8 cellular contexts compared by ENCODE assay signal in the genomic region with DNA sequence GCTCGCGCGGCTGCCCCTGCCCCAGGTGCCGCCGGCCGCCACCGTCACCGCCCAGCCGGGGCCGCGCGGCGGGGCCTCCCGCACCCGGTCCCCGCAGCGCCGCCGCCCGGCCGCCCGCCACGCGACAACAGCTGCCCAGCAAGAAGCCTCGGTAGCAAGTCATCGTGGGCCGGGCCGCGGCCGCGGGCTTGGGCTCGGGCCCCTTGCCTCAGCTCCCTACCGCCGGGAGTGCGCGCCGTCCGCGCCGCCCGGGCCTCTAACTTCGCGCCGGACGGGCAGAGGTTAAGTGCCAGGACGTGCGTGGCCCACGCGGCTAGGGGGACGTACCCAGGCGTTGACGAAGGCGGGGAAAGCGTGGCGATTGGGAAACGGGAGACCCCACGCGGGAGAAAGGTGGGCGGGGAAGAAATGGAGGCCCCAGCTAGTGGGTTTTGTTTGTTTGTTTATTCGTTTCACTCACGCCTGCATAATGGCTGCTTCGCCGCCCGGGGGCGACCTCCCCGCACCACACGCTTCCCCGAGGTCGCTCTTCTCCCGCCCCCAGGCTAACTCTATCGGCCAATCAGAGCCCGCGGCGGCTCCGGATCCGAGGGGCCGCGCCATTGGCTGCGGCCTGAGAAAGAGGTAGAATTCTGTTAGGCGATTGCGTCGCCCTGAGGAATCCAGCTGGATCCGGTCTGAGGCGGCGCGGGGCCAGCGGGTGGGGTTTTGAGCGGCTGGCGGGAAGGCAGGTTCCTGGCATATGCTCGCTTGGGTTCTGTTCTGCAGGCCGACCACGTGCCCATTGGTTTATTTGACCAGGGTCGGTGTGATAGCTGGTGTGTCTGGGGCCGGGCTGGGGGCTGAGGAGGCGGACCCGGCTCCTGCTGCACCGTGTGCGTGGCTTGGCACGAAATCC. TPM values are rescaled to one million over a fixed set of nuclear protein-coding genes. Genes with fewer than 3 reads are reported as not detected.
DNase-seq lines count a peak whose midpoint lies in the region; ATAC-seq, FAIRE-seq and TF ChIP-seq lines count a peak whose summit lies in the region.

A gene with protein sequence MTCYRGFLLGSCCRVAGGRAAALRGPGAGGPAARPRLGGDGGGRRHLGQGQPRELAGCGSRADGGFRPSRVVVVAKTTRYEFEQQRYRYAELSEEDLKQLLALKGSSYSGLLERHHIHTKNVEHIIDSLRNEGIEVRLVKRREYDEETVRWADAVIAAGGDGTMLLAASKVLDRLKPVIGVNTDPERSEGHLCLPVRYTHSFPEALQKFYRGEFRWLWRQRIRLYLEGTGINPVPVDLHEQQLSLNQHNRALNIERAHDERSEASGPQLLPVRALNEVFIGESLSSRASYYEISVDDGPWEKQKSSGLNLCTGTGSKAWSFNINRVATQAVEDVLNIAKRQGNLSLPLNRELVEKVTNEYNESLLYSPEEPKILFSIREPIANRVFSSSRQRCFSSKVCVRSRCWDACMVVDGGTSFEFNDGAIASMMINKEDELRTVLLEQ (minus strand): TSS at position 290 of the 898 bp plus-strand sequence. CDS start 127 bp downstream, at position 163.

- peak within 1 kb of the TSS; percentile 89 to 98 (median 96) for H3K27ac Mint-ChIP-seq in CD4-positive, alpha-beta memory T cell

- DNase-seq in CD4-positive, alpha-beta memory T cell, result peak; percentile 95 to 97 (median 96)
- DNase-seq in NCI-H82 (lab: John Stamatoyannopoulos, UW), result peak; percentile 91
- peak; percentile 88 to 92 for DNase-seq in activated CD4-positive, alpha-beta T cell treated with anti-CD3 and anti-CD28 coated beads, Interleukin-2, amount 50 U/mL, for 48 hours
- DNase-seq in dermis microvascular lymphatic vessel endothelial cell (ENCODE audit: low read depth in 2 of 2), result peak; percentile 87 to 96
- peak; percentile 94 for DNase-seq in HepG2 (ENCODE audit: low spot score)
- peak; percentile 90 for DNase-seq in stimulated activated CD4-positive, alpha-beta T cell treated with anti-CD3 and anti-CD28 coated beads, Interleukin-4, amount 100 ng/mL, for 1 hour

- H4K20me1 ChIP-seq in HepG2 (ENCODE audit: insufficient read depth, low read length), result no peaks in the 10 kb centered on the region

- peak in 1 of 2 experiments; percentile 19; a peak in 1 of 4 replicates for TF ChIP-seq EP300 in HepG2 (IDR thresholded peaks at IDR 0.05; ENCODE audit: low read depth in 2 of 2, low read length in 2 of 2)
- peak; percentile 32; the same call in 1 of the 2 replicates for TF ChIP-seq EP300 in HepG2 (CRISPR knock-in tag; IDR thresholded peaks at IDR 0.05; ENCODE audit: borderline replicate concordance)

- no peaks in the 10 kb centered on the region for H3K9me3 Mint-ChIP-seq in CD4-positive, alpha-beta memory T cell

- H3K27me3 ChIP-seq in CD4-positive, alpha-beta memory T cell (ENCODE audit: insufficient read depth, low read length), result no peaks in the 10 kb centered on the region
- H3K27me3 ChIP-seq in HepG2 (ENCODE audit: control insufficient read depth in 1 of 2, insufficient read depth in 2 of 2, low read length in 2 of 2), result no peaks in the 10 kb centered on the region

- H3K36me3 ChIP-seq in CD4-positive, alpha-beta memory T cell (ENCODE audit: insufficient read depth, low read length), result no peaks in the 10 kb centered on the region
- H3K36me3 ChIP-seq in HepG2 (replicated peaks in 1 of 2; ENCODE audit: control insufficient read depth in 1 of 2, insufficient read depth in 2 of 2, low read length in 2 of 2), result no peaks in the 10 kb centered on the region

- FAIRE-seq in HepG2 (lab: Jason Lieb, UNC), result peak; percentile 21

- CTCF ChIA-PET in CD4-positive, alpha-beta memory T cell (lab: Charles Lee; ENCODE audit: partially characterized antibody), result interaction anchor here (0.7 to 3.4 kb wide), 15 partner anchors 10 to 266 kb away, joined by 3 to 21 read pairs (median 6); a partner anchor contains a TSS
- CTCF ChIA-PET in HepG2 (lab: Yijun Ruan, JAX; ENCODE audit: low intra/inter-chr PET ratio, low total read pairs), result no interaction called here

- WGBS in HepG2 (ENCODE audit: low lambda C conversion rate), result under 1% methylated on average over 47 of the region's 99 CpGs

- intact Hi-C loops in CD4-positive, alpha-beta memory T cell (cut with micrococcal nuclease), result loop anchor here (1.0 to 10.0 kb wide), 6 partner anchors 91 to 1313 kb away; a partner anchor contains a TSS
- intact Hi-C loops in HepG2 (cut with micrococcal nuclease; ENCODE audit: unreplicated experiment), result loop anchor here (1.0 to 2.0 kb wide), 3 partner anchors 14 to 89 kb away; a partner anchor contains a TSS

- H3K27me3 Mint-ChIP-seq in CD4-positive, alpha-beta memory T cell, result no peaks in the 10 kb centered on the region

- H2AFZ ChIP-seq in HepG2 (ENCODE audit: low read length), result no peak within 1 kb of the TSS

- peak within 1 kb of the TSS; percentile 87 to 95 (median 92) for H3K4me3 Mint-ChIP-seq in CD4-positive, alpha-beta memory T cell

- peak within 1 kb of the TSS; percentile 83 for H3K4me2 ChIP-seq in HepG2 (ENCODE audit: low read depth, low read length)

- peak within 1 kb of the TSS; percentile 83 for H3K27ac ChIP-seq in CD4-positive, alpha-beta memory T cell (ENCODE audit: low read depth, low read length)
- H3K27ac ChIP-seq in HepG2 (ENCODE audit: extremely low read length, insufficient read depth, low read length), result peak within 1 kb of the TSS; percentile 95

- peaks cover 35 to 57% (median 45%) of the 10 kb centered on the region in 4 donors for H3K4me1 Mint-ChIP-seq in CD4-positive, alpha-beta memory T cell

- no peaks in the 10 kb centered on the region for H3K9me3 ChIP-seq in CD4-positive, alpha-beta memory T cell (ENCODE audit: control insufficient read depth in 1 of 2, low read length in 2 of 2)
- no peaks in the 10 kb centered on the region for H3K9me3 ChIP-seq in HepG2 (ENCODE audit: low read length)

- TF ChIP-seq CTCF in HepG2 (CRISPR knock-in tag; IDR thresholded peaks at IDR 0.05), result peak; percentile 78

- no TSS peak for BruUV-seq in HepG2 (replicated peaks; lab: Mats Ljungman, UMichigan)

- POLR2A ChIA-PET in CD4-positive, alpha-beta memory T cell (lab: Charles Lee; ENCODE audit: partially characterized antibody), result interaction anchor here (1.0 to 3.7 kb wide), 16 partner anchors 9 to 1327 kb away, joined by 3 to 48 read pairs (median 6); a partner anchor contains a TSS
- POLR2A ChIA-PET in HepG2 (lab: Yijun Ruan, JAX), result interaction anchor here (0.7 to 5.3 kb wide), 17 partner anchors 10 to 965 kb away, joined by 3 to 68 read pairs (median 5); a partner anchor contains a TSS

- H3K36me3 Mint-ChIP-seq in CD4-positive, alpha-beta memory T cell, result peaks cover 0 to 2% of the 10 kb centered on the region in 2 donors

- H3K9ac ChIP-seq in HepG2 (ENCODE audit: insufficient read depth, low read depth, low read length), result peak within 1 kb of the TSS; percentile 98

- no peak; the same call in 1 of the 2 replicates for TF ChIP-seq RAD21 in HepG2 (CRISPR knock-in tag; IDR thresholded peaks at IDR 0.05)

- in situ Hi-C loops in HepG2 (cut with HindIII; ENCODE audit: extremely low pct_ligation_motif_present, low pct_unique_long_range_greater_than_20kb), result no loop called here

- peak; percentile 64 to 80 for TF ChIP-seq POLR2A in HepG2 (IDR thresholded peaks at IDR 0.05; ENCODE audit: insufficient read depth in 1 of 2, low read depth in 2 of 2, low read length in 2 of 2)

- peak within 1 kb of the TSS; percentile 59 to 67 for H3K4me3 ChIP-seq in CD4-positive, alpha-beta memory T cell (ENCODE audit: low read length in 2 of 2)
- H3K4me3 ChIP-seq in HepG2 (replicated peaks in 1 of 3; ENCODE audit: insufficient read depth in 1 of 3, low read depth in 2 of 3, low read length in 3 of 3), result peak within 1 kb of the TSS; percentile 76 to 93 (median 88)

- ATAC-seq in GM19438 (IDR thresholded peaks at IDR 0.05; ENCODE audit: low read depth, unreplicated experiment) (peak; percentile 83), HG03575 (IDR thresholded peaks at IDR 0.05; ENCODE audit: extremely low read depth, insufficient number of reproducible peaks, low FRiP score, unreplicated experiment) (peak; percentile 74), HepG2 (peak; percentile 87)

- H3K4me1 ChIP-seq in CD4-positive, alpha-beta memory T cell (ENCODE audit: insufficient read depth, low read length), result peaks cover 22% of the 10 kb centered on the region
- H3K4me1 ChIP-seq in HepG2 (ENCODE audit: insufficient read depth, low read length), result peaks cover 50% of the 10 kb centered on the region

- peaks cover 35% of the 10 kb centered on the region for H3K79me2 ChIP-seq in HepG2 (ENCODE audit: insufficient read depth, low read length)

TF ChIP-seq in HepG2, 621 proteins besides CTCF, POLR2A, EP300 and RAD21 (continues in another document):
- TF ChIP-seq ZNF557 (CRISPR knock-in tag; IDR thresholded peaks at IDR 0.05), result 0 out of 2 replicates have a peak, but pooled peaks have one; percentile 23

RNA-seq across cellular contexts. Expression of the gene that starts here (rescaled TPM):
- total RNA-seq in CD4-positive, alpha-beta memory T cell, result 10 to 100 TPM; 14.1 to 14.5 TPM
- polyA plus RNA-seq in CD4-positive, alpha-beta memory T cell, result 1 to 10 TPM; 5.8 to 7.9 TPM
- 15.4 and 26.2 TPM in 2 replicates for total RNA-seq in dermis microvascular lymphatic vessel endothelial cell
- total RNA-seq in HepG2 (2016; rRNA removed; fragmentation: Illumina TruSeq; extraction: Trizol), result 71.4 and 94.9 TPM in 2 replicates
- total RNA-seq in HepG2 (2016; cell fraction: cytosol; rRNA removed; fragmentation: Illumina TruSeq; extraction: Trizol; ENCODE audit: low read depth), result 16.2 and 22.5 TPM in 2 replicates
- total RNA-seq in HepG2 (2016; cell fraction: insoluble cytoplasmic fraction; rRNA removed; fragmentation: Illumina TruSeq; extraction: Trizol), result 66.3 and 99.8 TPM in 2 replicates
- total RNA-seq in HepG2 (2016; cell fraction: membrane; rRNA removed; fragmentation: Illumina TruSeq; extraction: Trizol), result 39.1 and 45.5 TPM in 2 replicates
- total RNA-seq in HepG2 (2016; cell fraction: nucleus; rRNA removed; fragmentation: Illumina TruSeq; extraction: Trizol), result 36.8 and 39.2 TPM in 2 replicates
- polyA plus RNA-seq in HepG2 (2011; rRNA removed), result 13.9 and 14.6 TPM in 2 replicates
- 6.9 and 10.4 TPM in 2 replicates for polyA plus RNA-seq in HepG2 (2011; cell fraction: cytosol; rRNA removed)
- polyA plus RNA-seq in HepG2 (2011; cell fraction: nucleus; rRNA removed), result 5.7 and 12.0 TPM in 2 replicates
- polyA plus RNA-seq in HepG2 (2012), result 28.2 and 41.4 TPM in 2 replicates
- polyA plus RNA-seq in HepG2 (2016; cell fraction: cytosol; fragmentation: Illumina TruSeq; extraction: Trizol; ENCODE audit: low read depth), result 11.5 and 11.7 TPM in 2 replicates
- polyA plus RNA-seq in HepG2 (2016; cell fraction: insoluble cytoplasmic fraction; fragmentation: Illumina TruSeq; extraction: Trizol; ENCODE audit: low read depth), result 63.7 and 67.5 TPM in 2 replicates
- polyA plus RNA-seq in HepG2 (2016; cell fraction: membrane; fragmentation: Illumina TruSeq; extraction: Trizol; ENCODE audit: low read depth), result 21.2 and 22.8 TPM in 2 replicates
- 67.8 and 71.3 TPM in 2 replicates for polyA plus RNA-seq in HepG2 (2016; cell fraction: nucleus; fragmentation: Illumina TruSeq; extraction: Trizol; ENCODE audit: insufficient read depth, low read depth)
- 15.0 and 26.4 TPM in 2 replicates for polyA minus RNA-seq in HepG2 (2011; rRNA and poly(A)+ RNA removed; ENCODE audit: low replicate concordance)
- 20.1 and 29.7 TPM in 2 replicates for polyA minus RNA-seq in HepG2 (2011; cell fraction: cytosol; rRNA and poly(A)+ RNA removed)
- 14.9 and 16.9 TPM in 2 replicates for polyA minus RNA-seq in HepG2 (2011; cell fraction: nucleus; rRNA and poly(A)+ RNA removed)

Comparison
In these comparisons a context has a peak if more than half of its experiments do, and no peak if none do; other contexts are left out.
1. Peak in every context shown above with its lines: DNase-seq, ATAC-seq, H3K4me3 ChIP-seq and H3K27ac ChIP-seq.